18 cellular contexts compared by ENCODE assay signal in the genomic region with DNA sequence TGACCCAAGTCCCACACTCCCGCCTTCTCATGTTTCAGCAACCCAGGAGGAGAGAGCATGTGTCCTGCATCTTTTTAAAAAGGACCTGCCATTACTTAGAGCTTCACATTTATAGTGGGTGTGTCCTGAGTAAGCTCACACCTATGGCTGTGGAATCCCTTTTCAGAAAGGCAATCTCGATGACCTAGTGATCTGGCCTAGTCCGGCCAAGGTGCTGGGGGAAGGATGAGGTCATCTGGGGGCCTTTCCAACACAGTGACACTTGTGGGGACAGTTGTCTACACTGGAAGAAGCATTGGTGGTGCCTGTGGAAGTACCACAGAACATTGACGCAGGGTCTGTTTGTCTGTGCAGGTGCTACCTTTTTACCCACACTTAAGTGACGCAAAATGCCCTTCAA. TPM values are rescaled to one million over a fixed set of nuclear protein-coding genes. Genes with fewer than 3 reads are reported as not detected.
DNase-seq lines count a peak whose midpoint lies in the region; ATAC-seq and TF ChIP-seq lines count a peak whose summit lies in the region.
"Had no signal": no experiment of that assay in that cellular context is flagged by ENCODE, and none has a peak within 500 bp of the region (broad histone marks: within the 10 kb centered on the region; RNA-seq: fewer than 3 reads in every experiment).

No MANE protein-coding gene starts in this region.

- TF ChIP-seq CTCF in chondrocyte (IDR thresholded peaks at IDR 0.05): no peak
- TF ChIP-seq CTCF in mesothelial cell of epicardium (IDR thresholded peaks at IDR 0.05; ENCODE audit: unreplicated experiment): no peak
- no peak for TF ChIP-seq CTCF in upper lobe of right lung (IDR thresholded peaks at IDR 0.05)

- peaks cover 29% of the 10 kb centered on the region for H3K36me3 ChIP-seq in upper lobe of right lung
- H3K36me3 ChIP-seq: SJCRH30 had no signal

- H3K4me3 Mint-ChIP-seq in stimulated activated naive CD8-positive, alpha-beta T cell treated with anti-CD3 and anti-CD28 coated beads, Interleukin-15, amount 100 ng/mL, for 72 hours: no peak overlapping the region
- H3K4me3 Mint-ChIP-seq in chondrocyte (ENCODE audit: unreplicated experiment): no peak overlapping the region
- no peak overlapping the region for H3K4me3 Mint-ChIP-seq in mesothelial cell of epicardium
- H3K4me3 Mint-ChIP-seq: neural crest cell had no signal

- H3K9me3 Mint-ChIP-seq in stimulated activated naive CD8-positive, alpha-beta T cell treated with anti-CD3 and anti-CD28 coated beads, Interleukin-15, amount 100 ng/mL, for 72 hours: no peaks in the 10 kb centered on the region
- no peaks in the 10 kb centered on the region for H3K9me3 Mint-ChIP-seq in chondrocyte (ENCODE audit: low read depth)
- no peaks in the 10 kb centered on the region for H3K9me3 Mint-ChIP-seq in mesothelial cell of epicardium
- H3K9me3 Mint-ChIP-seq: activated T-helper 2 cell treated with anti-CD3 and anti-CD28 coated beads, Interferon-gamma antibody, Interleukin-2, Interleukin-4, amounts not matched to agents 10 μg/mL and 5 μg/mL and 100 μg/mL, durations not matched to agents 14 hours and 24 hours and 36 hours; neural crest cell had no signal

- no peaks in the 10 kb centered on the region for H3K27me3 ChIP-seq in upper lobe of right lung
- H3K27me3 ChIP-seq: ascending aorta, foreskin keratinocyte, SJCRH30 had no signal

- peak overlapping the region; percentile 9 for H3K27ac ChIP-seq in upper lobe of right lung
- H3K27ac ChIP-seq: ascending aorta, foreskin keratinocyte, SJCRH30 had no signal

- H3K4me3 ChIP-seq in upper lobe of right lung: no peak overlapping the region
- H3K4me3 ChIP-seq: ascending aorta, coronary artery, SJCRH30 had no signal

- no peaks in the 10 kb centered on the region for H3K9me3 ChIP-seq in upper lobe of right lung
- H3K9me3 ChIP-seq: ascending aorta, SJCRH30 had no signal

- peaks cover 60% of the 10 kb centered on the region for H3K4me1 Mint-ChIP-seq in stimulated activated naive CD8-positive, alpha-beta T cell treated with anti-CD3 and anti-CD28 coated beads, Interleukin-15, amount 100 ng/mL, for 72 hours
- H3K4me1 Mint-ChIP-seq in chondrocyte (ENCODE audit: low read depth) (peaks cover 26% of the 10 kb centered on the region), mesothelial cell of epicardium (peaks cover 28% of the 10 kb centered on the region)

- no peak for DNase-seq in stimulated activated naive CD8-positive, alpha-beta T cell treated with anti-CD3 and anti-CD28 coated beads, Interleukin-15, Interleukin-2, amounts not matched to agents 100 U/mL and 50 U/mL, for 24 hours
- no peak for DNase-seq in stimulated activated naive CD8-positive, alpha-beta T cell treated with anti-CD3 and anti-CD28 coated beads, Interleukin-15, amount 100 ng/mL, for 72 hours
- DNase-seq in chondrocyte (ENCODE audit: low spot score): no peak
- no peak for DNase-seq in mesothelial cell of epicardium (ENCODE audit: low spot score in 2 of 2, unreplicated experiment in 2 of 2)
- no peak for DNase-seq in upper lobe of right lung
- no peak for DNase-seq in DMS 273 treated with DMSO at 0.1 percent for 48 hours (lab: John Stamatoyannopoulos, UW)
- DNase-seq in NOMO-1 (lab: John Stamatoyannopoulos, UW; ENCODE audit: unreplicated experiment in 2 of 2): no peak
- DNase-seq: activated CD4-positive, CD25-positive, alpha-beta regulatory T cell; foreskin keratinocyte; NCI-H187 treated with DMSO at 0.1 percent for 48 hours; NCI-H510A; SJCRH30; T-helper 2 cell had no signal

- H3K36me3 Mint-ChIP-seq in chondrocyte (ENCODE audit: low read depth) (peaks cover 5% of the 10 kb centered on the region), mesothelial cell of epicardium (no peaks in the 10 kb centered on the region)

- ATAC-seq in stimulated activated naive CD8-positive, alpha-beta T cell treated with anti-CD3 and anti-CD28 coated beads, Interleukin-15, Interleukin-2, amounts not matched to agents 100 U/mL and 50 U/mL, for 24 hours: peak; percentile 8
- ATAC-seq in stimulated activated naive CD8-positive, alpha-beta T cell treated with anti-CD3 and anti-CD28 coated beads, Interleukin-15, amount 100 ng/mL, for 72 hours: no peak
- peak; percentile 36 for ATAC-seq in upper lobe of right lung
- ATAC-seq in GM21619 (IDR thresholded peaks at IDR 0.05; ENCODE audit: unreplicated experiment): no peak

- peak overlapping the region in 1 of 2 donors; percentile 86 for H3K27ac Mint-ChIP-seq in stimulated activated naive CD8-positive, alpha-beta T cell treated with anti-CD3 and anti-CD28 coated beads, Interleukin-15, amount 100 ng/mL, for 72 hours
- H3K27ac Mint-ChIP-seq in chondrocyte (ENCODE audit: unreplicated experiment): peak overlapping the region; percentile 94
- H3K27ac Mint-ChIP-seq in mesothelial cell of epicardium: peak overlapping the region; percentile 90
- H3K27ac Mint-ChIP-seq: activated T-helper 2 cell treated with anti-CD3 and anti-CD28 coated beads, Interferon-gamma antibody, Interleukin-2, Interleukin-4, amounts not matched to agents 10 μg/mL and 5 μg/mL and 100 μg/mL, durations not matched to agents 14 hours and 24 hours and 36 hours had no signal

- no peaks in the 10 kb centered on the region for H3K27me3 Mint-ChIP-seq in stimulated activated naive CD8-positive, alpha-beta T cell treated with anti-CD3 and anti-CD28 coated beads, Interleukin-15, amount 100 ng/mL, for 72 hours
- H3K27me3 Mint-ChIP-seq in chondrocyte (ENCODE audit: low read depth) (no peaks in the 10 kb centered on the region), mesothelial cell of epicardium (ENCODE audit: low read depth) (no peaks in the 10 kb centered on the region)

- intact Hi-C loops in upper lobe of right lung (cut with DNase I): no loop called here

- peaks cover 35% of the 10 kb centered on the region for H3K4me1 ChIP-seq in upper lobe of right lung
- H3K4me1 ChIP-seq: ascending aorta had no signal

RNA-seq across cellular contexts. Expression of gene TCP11L2, which starts 8.2 kb away (rescaled TPM):
- 16.4 to 31.2 TPM (median 29.5 TPM) in 3 replicates for total RNA-seq in chondrocyte
- total RNA-seq in mesothelial cell of epicardium: 21.7 to 24.3 TPM (median 22.4 TPM) in 3 replicates
- total RNA-seq in upper lobe of right lung: 37.7 TPM

RNA-seq across cellular contexts. Expression of gene POLR3B, which starts 46.9 kb away (rescaled TPM):
- total RNA-seq in chondrocyte (9.6 to 14.5 TPM (median 10.7 TPM) in 3 replicates), mesothelial cell of epicardium (10.9 to 14.2 TPM (median 11.0 TPM) in 3 replicates), upper lobe of right lung (11.3 TPM)

Comparison
In these comparisons a context has a peak if more than half of its experiments do, and no peak if none do; other contexts are left out.
1. ATAC-seq: peak in stimulated activated naive CD8-positive, alpha-beta T cell treated with anti-CD3 and anti-CD28 coated beads, Interleukin-15, Interleukin-2, amounts not matched to agents 100 U/mL and 50 U/mL, for 24 hours (single experiment) and upper lobe of right lung (single experiment); none in stimulated activated naive CD8-positive, alpha-beta T cell treated with anti-CD3 and anti-CD28 coated beads, Interleukin-15, amount 100 ng/mL, for 72 hours (single experiment) and GM21619 (single experiment).